ENCODE assay signal across 13 cellular contexts in genomic region chr20:38907918-38908677, GRCh38. TPM values are rescaled to one million over a fixed set of nuclear protein-coding genes. Genes with fewer than 3 reads are reported as not detected.
DNase-seq lines count a peak whose midpoint lies in the region; ATAC-seq and TF ChIP-seq lines count a peak whose summit lies in the region.
"Had no signal": no experiment of that assay in that cellular context is flagged by ENCODE, and none has a peak within 500 bp of the region (broad histone marks: within the 10 kb centered on the region; RNA-seq: fewer than 3 reads in every experiment).

No MANE protein-coding gene starts in this region.

- no peak overlapping the region for H3K4me3 Mint-ChIP-seq in activated B cell treated with CpG ODN at 0.5 μM for 24 hours
- H3K4me3 Mint-ChIP-seq in stimulated activated memory B cell treated with anti-CD40 and anti-IgM and Interleukin-4, amounts not matched to agents 10 μg/mL and 1 μg/mL and 100 μg/mL, for 72 hours: no peak overlapping the region
- H3K4me3 Mint-ChIP-seq: CD4-positive, CD25-positive, alpha-beta regulatory T cell had no signal

- TF ChIP-seq CTCF in activated B cell treated with CpG ODN at 0.5 μM for 24 hours (IDR thresholded peaks at IDR 0.05): no peak

- peaks cover 84% of the 10 kb centered on the region for H3K36me3 Mint-ChIP-seq in activated B cell treated with CpG ODN at 0.5 μM for 24 hours (ENCODE audit: low read depth)
- peaks cover 73% of the 10 kb centered on the region for H3K36me3 Mint-ChIP-seq in stimulated activated memory B cell treated with anti-CD40 and anti-IgM and Interleukin-4, amounts not matched to agents 10 μg/mL and 1 μg/mL and 100 μg/mL, for 72 hours

- no peaks in the 10 kb centered on the region for H3K4me1 Mint-ChIP-seq in activated B cell treated with CpG ODN at 0.5 μM for 24 hours
- H3K4me1 Mint-ChIP-seq in stimulated activated memory B cell treated with anti-CD40 and anti-IgM and Interleukin-4, amounts not matched to agents 10 μg/mL and 1 μg/mL and 100 μg/mL, for 72 hours: peaks cover 18% of the 10 kb centered on the region

- H3K9me3 Mint-ChIP-seq in activated B cell treated with CpG ODN at 0.5 μM for 24 hours: no peaks in the 10 kb centered on the region
- peaks cover 4% of the 10 kb centered on the region for H3K9me3 Mint-ChIP-seq in stimulated activated memory B cell treated with anti-CD40 and anti-IgM and Interleukin-4, amounts not matched to agents 10 μg/mL and 1 μg/mL and 100 μg/mL, for 72 hours

- CTCF ChIA-PET in activated B cell treated with CpG ODN at 0.5 μM for 24 hours (lab: Charles Lee): interaction anchor here (1.1 to 1.6 kb wide), 2 partner anchors 8 to 103 kb away, joined by 3 to 4 read pairs; partner anchors contain the start of gene PPP1R16B

- intact Hi-C loops in activated B cell treated with CpG ODN at 0.5 μM for 24 hours (cut with micrococcal nuclease): no loop called here
- intact Hi-C loops in left colon (cut with DNase I, micrococcal nuclease): no loop called here

- no peaks in the 10 kb centered on the region for H3K27me3 Mint-ChIP-seq in activated B cell treated with CpG ODN at 0.5 μM for 24 hours
- no peaks in the 10 kb centered on the region for H3K27me3 Mint-ChIP-seq in stimulated activated memory B cell treated with anti-CD40 and anti-IgM and Interleukin-4, amounts not matched to agents 10 μg/mL and 1 μg/mL and 100 μg/mL, for 72 hours
- H3K27me3 Mint-ChIP-seq: CD4-positive, CD25-positive, alpha-beta regulatory T cell had no signal

- ATAC-seq in GM18505 (IDR thresholded peaks at IDR 0.05; ENCODE audit: unreplicated experiment) (no peak), activated B cell treated with CpG ODN at 0.5 μM for 24 hours (ENCODE audit: low read depth) (no peak), esophagus mucosa (peak; percentile 71), left colon (no peak)
- ATAC-seq in stimulated activated memory B cell treated with anti-CD40 and anti-IgM and Interleukin-4, amounts not matched to agents 10 μg/mL and 1 μg/mL and 100 μg/mL, for 72 hours: no peak

- no peak for DNase-seq in activated B cell treated with CpG ODN at 0.5 μM for 24 hours
- DNase-seq in left colon: no peak
- DNase-seq in NCI-H187 (lab: John Stamatoyannopoulos, UW): no peak
- no peak for DNase-seq in stimulated activated CD4-positive, alpha-beta T cell treated with anti-CD3 and anti-CD28 coated beads, Interleukin-12 subunit alpha, Interleukin-12 subunit beta, amount 100 ng/mL, for 4 hours
- DNase-seq: CD4-positive, CD25-positive, alpha-beta regulatory T cell; EL; NCI-H1092; NCI-H146; NCI-H2227 treated with DMSO at 0.1 percent for 48 hours; NCI-H524 had no signal

- peak overlapping the region; percentile 37 for H3K27ac Mint-ChIP-seq in activated B cell treated with CpG ODN at 0.5 μM for 24 hours
- H3K27ac Mint-ChIP-seq in stimulated activated memory B cell treated with anti-CD40 and anti-IgM and Interleukin-4, amounts not matched to agents 10 μg/mL and 1 μg/mL and 100 μg/mL, for 72 hours: peak overlapping the region; percentile 44

- peak; percentile 7 for TF ChIP-seq POLR2A in GM18505 (IDR thresholded peaks at IDR 0.05; ENCODE audit: borderline replicate concordance, extremely low read depth, insufficient read depth, insufficient read length)

- POLR2A ChIA-PET in activated B cell treated with CpG ODN at 0.5 μM for 24 hours (lab: Charles Lee): no interaction called here

RNA-seq across cellular contexts. Expression of gene FAM83D, which starts 18.1 kb away (rescaled TPM):
- 0.93 and 1.2 TPM in 2 replicates for total RNA-seq in activated B cell treated with CpG ODN at 0.5 μM for 24 hours
- 67.0 TPM for total RNA-seq in esophagus mucosa
- 10 to 100 TPM in 1 of 2 donors, 1 to 10 TPM in 1; 9.4 to 11.2 TPM for total RNA-seq in left colon

RNA-seq across cellular contexts. Expression of gene DHX35, which starts 54.0 kb away (rescaled TPM):
- total RNA-seq in activated B cell treated with CpG ODN at 0.5 μM for 24 hours (9.5 TPM in 2 replicates), esophagus mucosa (6.3 TPM), left colon (10 to 100 TPM; 14.0 to 14.1 TPM)
